21 cellular contexts compared by ENCODE assay signal in genomic region chrX:150199181-150199580, GRCh38.
"Had no signal": no experiment of that assay in that cellular context is flagged by ENCODE, and none has a peak within 500 bp of the region (broad histone marks: within the 10 kb centered on the region; RNA-seq: fewer than 3 reads in every experiment).

No MANE protein-coding gene starts in this region.

- H3K27me3 ChIP-seq: ovary, vagina had no signal

- H3K4me3 ChIP-seq: ovary, vagina had no signal

- H3K36me3 ChIP-seq: ovary, vagina had no signal

- H3K27ac ChIP-seq: ovary, vagina had no signal

- H3K9me3 ChIP-seq: ovary, vagina had no signal

- ATAC-seq: activated naive CD8-positive, alpha-beta T cell treated with anti-CD3 and anti-CD28 coated beads, Interleukin-2, amount 50 U/mL, for 24 hours; activated T-helper 17 cell treated with anti-CD3 and anti-CD28 coated beads, Interleukin-2, amount 50 U/mL, for 72 hours; esophagus mucosa; sciatic nerve; stimulated activated memory B cell treated with anti-CD40 and anti-IgM and Interleukin-4, amounts not matched to agents 10 μg/mL and 1 μg/mL and 100 μg/mL, for 72 hours; stimulated activated naive CD8-positive, alpha-beta T cell treated with anti-CD3 and anti-CD28 coated beads, Interleukin-15, amount 100 ng/mL, for 72 hours had no signal

- DNase-seq: activated CD4-positive, alpha-beta memory T cell treated with anti-CD3 and anti-CD28 coated beads, Interleukin-2, amount 10 ng/mL, durations not matched to agents 7 days and 5 days; activated CD4-positive, alpha-beta T cell treated with anti-CD3 and anti-CD28 coated beads for 1 hour; activated CD4-positive, alpha-beta T cell treated with anti-CD3 and anti-CD28 coated beads, Interleukin-2, amount 10 ng/mL, durations not matched to agents 7 days and 5 days; activated CD8-positive, alpha-beta memory T cell treated with anti-CD3 and anti-CD28 coated beads, Interleukin-2, amount 50 U/mL, for 48 hours; activated naive CD8-positive, alpha-beta T cell treated with anti-CD3 and anti-CD28 coated beads, Interleukin-2, amount 50 U/mL, for 24 hours; activated T-cell treated with anti-CD3 and anti-CD28 coated beads, Interleukin-2, amount 50 U/mL, for 24 hours; amygdala; endodermal cell; head of caudate nucleus; ovary; small intestine; stimulated activated CD4-positive, alpha-beta T cell treated with anti-CD3 and anti-CD28 coated beads, Interleukin-1b, Interleukin-23, amount 100 ng/mL, for 48 hours; stimulated activated CD4-positive, alpha-beta T cell treated with anti-CD3 and anti-CD28 coated beads, Interleukin-4, amount 100 ng/mL, for 4 hours; stimulated activated CD8-positive, alpha-beta memory T cell treated with anti-CD3 and anti-CD28 coated beads, Interleukin-4, amount 100 ng/mL, for 48 hours; stimulated activated naive CD8-positive, alpha-beta T cell treated with anti-CD3 and anti-CD28 coated beads, Interleukin-15, amount 100 ng/mL, for 72 hours; T-helper 9 cell had no signal

- H3K4me1 ChIP-seq: vagina had no signal
